In genomic region chr10:77386833-77387232, GRCh38 we compare ENCODE assay signal across 9 cellular contexts.
A peak's percentile ranks its signal among the peaks of the same experiment; 100 is the strongest.
DNase-seq lines count a peak whose midpoint lies in the region; ATAC-seq, FAIRE-seq and TF ChIP-seq lines count a peak whose summit lies in the region.
"Had no signal": no experiment of that assay in that cellular context is flagged by ENCODE, and none has a peak within 500 bp of the region (broad histone marks: within the 10 kb centered on the region; RNA-seq: fewer than 3 reads in every experiment).

No MANE protein-coding gene starts in this region.

- H3K27me3 Mint-ChIP-seq in astrocyte (ENCODE audit: low read depth, unreplicated experiment): no peaks in the 10 kb centered on the region
- H3K27me3 Mint-ChIP-seq in stimulated activated naive CD8-positive, alpha-beta T cell treated with anti-CD3 and anti-CD28 coated beads, Interleukin-15, amount 100 ng/mL, for 72 hours: no peaks in the 10 kb centered on the region

- no peaks in the 10 kb centered on the region for H4K20me1 ChIP-seq in astrocyte (ENCODE audit: insufficient read depth, low read length)

- ATAC-seq in stimulated activated naive CD8-positive, alpha-beta T cell treated with anti-CD3 and anti-CD28 coated beads, Interleukin-15, amount 100 ng/mL, for 72 hours: no peak
- ATAC-seq in HG03175 (IDR thresholded peaks at IDR 0.05; ENCODE audit: unreplicated experiment): no peak

- no peaks in the 10 kb centered on the region for H3K9me3 ChIP-seq in astrocyte (ENCODE audit: insufficient read depth, low read depth, low read length)

- H2AFZ ChIP-seq in astrocyte (ENCODE audit: low read depth, low read length): no peak overlapping the region

- H3K27me3 ChIP-seq in astrocyte (ENCODE audit: insufficient read depth, low read length): no peaks in the 10 kb centered on the region

- intact Hi-C loops in head of caudate nucleus (cut with DNase I): no loop called here

- H3K9ac ChIP-seq in astrocyte (ENCODE audit: low read length): peak overlapping the region; percentile 56

- H3K4me1 Mint-ChIP-seq in astrocyte (ENCODE audit: low read depth, unreplicated experiment): peaks cover 47% of the 10 kb centered on the region
- peaks cover 21% of the 10 kb centered on the region for H3K4me1 Mint-ChIP-seq in stimulated activated naive CD8-positive, alpha-beta T cell treated with anti-CD3 and anti-CD28 coated beads, Interleukin-15, amount 100 ng/mL, for 72 hours

- peak overlapping the region; percentile 94 for H3K27ac Mint-ChIP-seq in astrocyte (ENCODE audit: unreplicated experiment)
- peak overlapping the region in 1 of 2 donors; percentile 28 for H3K27ac Mint-ChIP-seq in stimulated activated naive CD8-positive, alpha-beta T cell treated with anti-CD3 and anti-CD28 coated beads, Interleukin-15, amount 100 ng/mL, for 72 hours

- H3K79me2 ChIP-seq in astrocyte (ENCODE audit: insufficient read depth, low read length): no peaks in the 10 kb centered on the region

- H3K4me1 ChIP-seq in astrocyte (ENCODE audit: insufficient read depth, low read length): peaks cover 40% of the 10 kb centered on the region

- no peak for DNase-seq in GM12892 (ENCODE audit: insufficient read length)
- peak; percentile 80 for DNase-seq in astrocyte (ENCODE audit: low read depth)
- peak in 39 of 42 donors; percentile 25 to 90 (median 60) for DNase-seq in head of caudate nucleus
- DNase-seq in stimulated activated naive CD8-positive, alpha-beta T cell treated with anti-CD3 and anti-CD28 coated beads, Interleukin-15, amount 100 ng/mL, for 72 hours: no peak
- no peak for DNase-seq in stimulated activated CD4-positive, alpha-beta T cell treated with anti-CD3 and anti-CD28 coated beads, Interleukin-4, amount 100 ng/mL, for 4 hours
- no peak for DNase-seq in NCI-H2227 treated with DMSO at 0.1 percent for 48 hours (lab: John Stamatoyannopoulos, UW)
- no peak for DNase-seq in mesenteric fat pad (ENCODE audit: low spot score)

- H3K36me3 ChIP-seq in astrocyte (ENCODE audit: insufficient read depth, low read length): no peaks in the 10 kb centered on the region

- FAIRE-seq in GM12892 (lab: Jason Lieb, UNC) (peak; percentile 36), astrocyte (lab: Jason Lieb, UNC) (no peak)
- FAIRE-seq: islet of Langerhans had no signal

- peak overlapping the region; percentile 34 for H3K4me3 Mint-ChIP-seq in astrocyte (ENCODE audit: unreplicated experiment)
- peak overlapping the region; percentile 1 to 40 for H3K4me3 Mint-ChIP-seq in stimulated activated naive CD8-positive, alpha-beta T cell treated with anti-CD3 and anti-CD28 coated beads, Interleukin-15, amount 100 ng/mL, for 72 hours

- no peaks in the 10 kb centered on the region for H3K36me3 Mint-ChIP-seq in astrocyte (ENCODE audit: low read depth, unreplicated experiment)

- H3K27ac ChIP-seq in astrocyte (ENCODE audit: low read depth, low read length): peak overlapping the region; percentile 54

- no peak for TF ChIP-seq CTCF in astrocyte (IDR thresholded peaks at IDR 0.05; ENCODE audit: insufficient read depth, low read depth, low read length)

- peak overlapping the region; percentile 4 for H3K4me3 ChIP-seq in astrocyte (ENCODE audit: insufficient read depth, low read depth, low read length)

- H3K4me2 ChIP-seq in astrocyte (ENCODE audit: low read length): peak overlapping the region; percentile 75

- no peaks in the 10 kb centered on the region for H3K9me3 Mint-ChIP-seq in astrocyte (ENCODE audit: unreplicated experiment)
- H3K9me3 Mint-ChIP-seq in stimulated activated naive CD8-positive, alpha-beta T cell treated with anti-CD3 and anti-CD28 coated beads, Interleukin-15, amount 100 ng/mL, for 72 hours: no peaks in the 10 kb centered on the region

- no peak for TF ChIP-seq POLR2A in GM12892 (IDR thresholded peaks at IDR 0.05; ENCODE audit: low read depth, low read length)

Comparison
In these comparisons a context has a peak if more than half of its experiments do, and no peak if none do; other contexts are left out.
1. DNase-seq: peak in astrocyte (single experiment) and head of caudate nucleus (39 of 42); none in GM12892 (single experiment), stimulated activated naive CD8-positive, alpha-beta T cell treated with anti-CD3 and anti-CD28 coated beads, Interleukin-15, amount 100 ng/mL, for 72 hours (0 of 2), stimulated activated CD4-positive, alpha-beta T cell treated with anti-CD3 and anti-CD28 coated beads, Interleukin-4, amount 100 ng/mL, for 4 hours (0 of 2), NCI-H2227 treated with DMSO at 0.1 percent for 48 hours (single experiment) and mesenteric fat pad (single experiment).